28 cellular contexts compared by ENCODE assay signal in the genomic region with DNA sequence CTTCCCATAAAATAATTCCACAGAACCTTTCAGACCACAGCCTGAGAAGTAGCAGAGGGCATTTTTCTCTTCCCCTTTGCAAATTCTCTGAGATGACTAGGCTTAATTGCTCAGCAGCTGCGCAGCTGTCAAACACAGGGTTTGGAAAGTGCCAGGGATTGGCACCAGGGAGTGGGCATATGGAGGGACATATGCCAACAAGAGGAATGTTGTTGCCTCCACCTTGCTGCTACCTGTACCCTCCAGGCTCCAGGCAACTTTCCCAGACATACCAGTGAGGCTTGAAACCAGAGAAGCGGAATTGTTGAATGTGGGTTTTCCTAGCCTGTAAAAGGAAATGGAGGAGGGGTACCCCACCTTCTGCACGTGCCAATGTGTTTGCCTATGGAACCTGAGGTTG.
"Had no signal": no experiment of that assay in that cellular context is flagged by ENCODE, and none has a peak within 500 bp of the region (broad histone marks: within the 10 kb centered on the region; RNA-seq: fewer than 3 reads in every experiment).

No MANE protein-coding gene starts in this region.

- H3K27ac ChIP-seq: adrenal gland, body of pancreas, esophagus muscularis mucosa, foreskin keratinocyte, heart left ventricle had no signal

- H3K36me3 ChIP-seq: adrenal gland, esophagus muscularis mucosa, heart left ventricle had no signal

- H3K4me3 ChIP-seq: adrenal gland, body of pancreas, esophagus muscularis mucosa, heart left ventricle had no signal

- ATAC-seq: activated CD4-positive, alpha-beta T cell treated with anti-CD3 and anti-CD28 coated beads for 36 hours; activated CD8-positive, alpha-beta memory T cell treated with anti-CD3 and anti-CD28 coated beads, Interleukin-2, amount 10 ng/mL, durations not matched to agents 7 days and 5 days; activated CD8-positive, alpha-beta T cell treated with anti-CD3 and anti-CD28 coated beads, Interleukin-2, amount 10 ng/mL, durations not matched to agents 7 days and 5 days; activated naive CD8-positive, alpha-beta T cell treated with anti-CD3 and anti-CD28 coated beads, Interleukin-2, amount 50 U/mL, for 24 hours; body of pancreas; effector memory CD8-positive, alpha-beta T cell; foreskin keratinocyte; heart left ventricle had no signal

- H3K4me1 ChIP-seq: adrenal gland, body of pancreas, esophagus muscularis mucosa, foreskin keratinocyte, heart left ventricle had no signal

- DNase-seq: activated CD4-positive, alpha-beta memory T cell treated with anti-CD3 and anti-CD28 coated beads for 36 hours; activated CD4-positive, alpha-beta T cell treated with anti-CD3 and anti-CD28 coated beads for 36 hours; activated CD4-positive, alpha-beta T cell treated with anti-CD3 and anti-CD28 coated beads, Interleukin-2, amount 10 ng/mL, durations not matched to agents 24 days and 14 days; activated CD4-positive, CD25-positive, alpha-beta regulatory T cell; activated CD4-positive, CD25-positive, alpha-beta regulatory T cell treated with anti-CD3 and anti-CD28 coated beads, Interleukin-2, amount 50 U/mL, for 72 hours; activated CD8-positive, alpha-beta memory T cell treated with anti-CD3 and anti-CD28 coated beads, Interleukin-2, amount 10 ng/mL, durations not matched to agents 7 days and 5 days; activated CD8-positive, alpha-beta memory T cell treated with anti-CD3 and anti-CD28 coated beads, Interleukin-2, amount 50 U/mL, for 4 hours; activated CD8-positive, alpha-beta T cell treated with anti-CD3 and anti-CD28 coated beads, Interleukin-2, amount 10 ng/mL, durations not matched to agents 7 days and 5 days; activated effector memory CD4-positive, alpha-beta T cell treated with anti-CD3 and anti-CD28 coated beads, Interleukin-2, amount 50 U/mL, for 16 hours; activated naive CD4-positive, alpha-beta T cell treated with anti-CD3 and anti-CD28 coated beads for 36 hours; activated naive CD8-positive, alpha-beta T cell treated with anti-CD3 and anti-CD28 coated beads for 36 hours; activated naive CD8-positive, alpha-beta T cell treated with anti-CD3 and anti-CD28 coated beads, Interleukin-2, amount 50 U/mL, for 24 hours; activated T-cell treated with anti-CD3 and anti-CD28 coated beads, Interleukin-2, amount 50 U/mL, for 1 hour; activated T-cell treated with anti-CD3 and anti-CD28 coated beads, Interleukin-2, amount 50 U/mL, for 48 hours; adrenal gland; amygdala; aorta; body of pancreas; cortex of kidney; dermis blood vessel endothelial cell; effector CD4-positive, alpha-beta T cell; effector memory CD8-positive, alpha-beta T cell; erythroblast; foreskin keratinocyte; glutamatergic neuron; heart left ventricle; T-helper 2 cell had no signal

- H3K9me3 ChIP-seq: adrenal gland, body of pancreas, esophagus muscularis mucosa, heart left ventricle had no signal

- H3K27me3 ChIP-seq: body of pancreas, esophagus muscularis mucosa, foreskin keratinocyte had no signal
